ENCODE assay signal across 19 cellular contexts in genomic region chr6:143707702-143708101, GRCh38. TPM values are rescaled to one million over a fixed set of nuclear protein-coding genes. Genes with fewer than 3 reads are reported as not detected.
DNase-seq lines count a peak whose midpoint lies in the region; ATAC-seq, FAIRE-seq and TF ChIP-seq lines count a peak whose summit lies in the region.
"Had no signal": no experiment of that assay in that cellular context is flagged by ENCODE, and none has a peak within 500 bp of the region (broad histone marks: within the 10 kb centered on the region; RNA-seq: fewer than 3 reads in every experiment).

No MANE protein-coding gene starts in this region.

- in situ Hi-C loops in KBM-7 (cut with MboI; ENCODE audit: low pct_unique_long_range_greater_than_20kb, low sequenced_read_pairs): no loop called here
- in situ Hi-C loops in K562 (cut with MboI): no loop called here

- TF ChIP-seq POLR2A in K562 (conservative IDR thresholded peaks at IDR 0.05): no peak

- no peaks in the 10 kb centered on the region for H3K27me3 ChIP-seq in K562 (ENCODE audit: control insufficient read depth in 2 of 2, insufficient read depth in 2 of 2, low read length in 2 of 2)
- no peaks in the 10 kb centered on the region for H3K27me3 ChIP-seq in left lung
- H3K27me3 ChIP-seq: BE2C had no signal

- BruUV-seq in K562 (replicated peaks; lab: Mats Ljungman, UMichigan): no TSS peak

- no peak overlapping the region for H2AFZ ChIP-seq in K562 (ENCODE audit: low read depth, low read length)

- H3K27ac ChIP-seq in K562 (ENCODE audit: extremely low read depth, low read depth, low read length): no peak overlapping the region
- H3K27ac ChIP-seq in left lung: peak overlapping the region in 1 of 2 donors; percentile 47
- H3K27ac ChIP-seq: SK-N-MC had no signal

- H3K4me3 ChIP-seq in K562 (no peak overlapping the region), left lung (no peak overlapping the region)
- H3K4me3 ChIP-seq: SK-N-MC had no signal

- no peak overlapping the region for H3K4me2 ChIP-seq in K562 (ENCODE audit: insufficient read depth, low read length)

- ATAC-seq in K562: no peak
- ATAC-seq in left lung: peak; percentile 34
- no peak for ATAC-seq in GM18870 (IDR thresholded peaks at IDR 0.05; ENCODE audit: unreplicated experiment)

- no peaks in the 10 kb centered on the region for H3K4me1 ChIP-seq in K562 (replicated peaks in 1 of 2; ENCODE audit: control insufficient read depth in 2 of 2, insufficient read depth in 2 of 2, low read length in 2 of 2)
- H3K4me1 ChIP-seq in left lung: peaks cover 0 to 30% of the 10 kb centered on the region in 2 donors
- H3K4me1 ChIP-seq: BE2C had no signal

- no peak for TF ChIP-seq EP300 in K562 (IDR thresholded peaks at IDR 0.05; ENCODE audit: low read length)

- CTCF ChIA-PET in K562 (lab: Yijun Ruan, JAX; ENCODE audit: low intra/inter-chr PET ratio): no interaction called here

- H3K79me2 ChIP-seq in K562 (ENCODE audit: control insufficient read depth, insufficient read depth, low read length): no peaks in the 10 kb centered on the region

- H3K9ac ChIP-seq in K562 (ENCODE audit: insufficient read depth in 1 of 2, low read depth in 2 of 2, low read length in 2 of 2): no peak overlapping the region

- no peak for TF ChIP-seq RAD21 in K562 (CRISPR knock-in tag; conservative IDR thresholded peaks at IDR 0.05 in 1 of 2, IDR thresholded peaks at IDR 0.05 in 1 of 2)

- intact Hi-C loops in K562 (cut with micrococcal nuclease) (no loop called here), left lung (cut with DNase I) (no loop called here)

- H3K36me3 ChIP-seq in K562 (ENCODE audit: control insufficient read depth, insufficient read depth, low read length) (0 out of 3 replicates have a peak, but pooled peaks cover under 1% of the 10 kb centered on the region), left lung (no peaks in the 10 kb centered on the region)
- H3K36me3 ChIP-seq: BE2C had no signal

- WGBS in K562 (ENCODE audit: insufficient coverage, low coverage, missing lambda C conversion rate): 62% methylated on average over 3 of the region's 3 CpGs

- DNase-seq in CD1c-positive myeloid dendritic cell (ENCODE audit: extremely low spot score): peak; percentile 60
- peak; percentile 11 for DNase-seq in KBM-7
- no peak for DNase-seq in K562 (ENCODE audit: extremely low read depth in 1 of 4, low spot score in 3 of 4)
- no peak for DNase-seq in left lung
- DNase-seq in NCI-H345 (lab: John Stamatoyannopoulos, UW): no peak
- DNase-seq in stimulated activated CD4-positive, alpha-beta T cell treated with anti-CD3 and anti-CD28 coated beads, Interleukin-4, amount 100 ng/mL, for 1 hour: no peak
- DNase-seq: BE2C; CD4-positive, alpha-beta T cell; COR-L47; DMS79; MM.1S; NCI-H1105; NCI-H2081; NCI-H2171 treated with DMSO at 0.1 percent for 48 hours; NCI-H446; NCI-H526; Right ventricle myocardium superior had no signal

- H3K9me3 ChIP-seq in K562 (replicated peaks; ENCODE audit: control insufficient read depth, insufficient read depth, low read depth, low read length): no peaks in the 10 kb centered on the region
- no peaks in the 10 kb centered on the region for H3K9me3 ChIP-seq in left lung
- H3K9me3 ChIP-seq: BE2C had no signal

- no peak for FAIRE-seq in K562 (lab: Jason Lieb, UNC)

- H4K20me1 ChIP-seq in K562 (replicated peaks; ENCODE audit: control insufficient read depth, insufficient read depth, low read length): no peaks in the 10 kb centered on the region

- POLR2A ChIA-PET in K562 (lab: Yijun Ruan, JAX): no interaction called here

- no peak for TF ChIP-seq CTCF in K562 (IDR thresholded peaks at IDR 0.05 in 2 of 3, conservative IDR thresholded peaks at IDR 0.05 in 1 of 3; ENCODE audit: insufficient read depth in 2 of 3, low read depth in 1 of 3, low read length in 3 of 3)
- no peak for TF ChIP-seq CTCF in left lung (IDR thresholded peaks at IDR 0.05)

- no peaks in the 10 kb centered on the region for H3K9me1 ChIP-seq in K562 (ENCODE audit: control insufficient read depth, insufficient read depth, low read length)

TF ChIP-seq in K562, 482 proteins besides CTCF, POLR2A, EP300 and RAD21:
- TF ChIP-seq ZFP30 (CRISPR knock-in tag; IDR thresholded peaks at IDR 0.05; ENCODE audit: borderline replicate concordance) (no peak), ZBTB12 (CRISPR knock-in tag; IDR thresholded peaks at IDR 0.05) (no peak), ZNF384 (IDR thresholded peaks at IDR 0.05; ENCODE audit: low read depth, low read length) (no peak), ZNF280B (CRISPR knock-in tag; IDR thresholded peaks at IDR 0.05) (no peak), MLX (CRISPR knock-in tag; conservative IDR thresholded peaks at IDR 0.05) (no peak), JUND (IDR thresholded peaks at IDR 0.05; ENCODE audit: borderline replicate concordance, low read depth, low read length) (no peak), JUND (tag; IDR thresholded peaks at IDR 0.05; ENCODE audit: borderline replicate concordance, low read depth, low read length) (no peak), BHLHE40 (IDR thresholded peaks at IDR 0.05; ENCODE audit: low read length) (0 out of 2 replicates have a peak, but pooled peaks have one; percentile 18), PHB (CRISPR knock-in tag; IDR thresholded peaks at IDR 0.05) (no peak), ZNF766 (CRISPR knock-in tag; conservative IDR thresholded peaks at IDR 0.05) (0 out of 2 replicates have a peak, but pooled peaks have one; percentile 49)

RNA-seq across cellular contexts. Expression of gene PHACTR2, which starts 29.9 kb away (rescaled TPM):
- 15.0 and 25.0 TPM in 2 replicates for total RNA-seq in K562 (2011; cell fraction: chromatin; rRNA removed; ENCODE audit: low replicate concordance)
- 4.7 and 5.4 TPM in 2 replicates for total RNA-seq in K562 (2011; cell fraction: nucleolus; rRNA removed)
- total RNA-seq in K562 (2011; cell fraction: nucleoplasm; rRNA removed): 9.0 and 17.7 TPM in 2 replicates
- total RNA-seq in K562 (2014; rRNA removed): 29.4 and 38.1 TPM in 2 replicates
- total RNA-seq in K562 (2014; rRNA removed; fragmentation: Illumina TruSeq; extraction: Trizol): 46.5 and 55.7 TPM in 2 replicates
- 45.7 and 52.5 TPM in 2 replicates for total RNA-seq in K562 (2015; rRNA removed; fragmentation: Illumina TruSeq; extraction: Trizol)
- 36.2 and 44.2 TPM in 2 replicates for total RNA-seq in K562 (2021)
- polyA plus RNA-seq in K562 (2011; rRNA removed): 13.0 and 16.1 TPM in 2 replicates
- 5.8 and 7.4 TPM in 2 replicates for polyA plus RNA-seq in K562 (2011; cell fraction: cytosol; rRNA removed)
- polyA plus RNA-seq in K562 (2011; cell fraction: nucleus; rRNA removed): 6.8 and 8.9 TPM in 2 replicates
- 9.5 and 14.3 TPM in 2 replicates for polyA plus RNA-seq in K562 (2012)
- 19.5 and 22.9 TPM in 2 replicates for polyA plus RNA-seq in K562 (2014; fragmentation: Illumina TruSeq; extraction: Trizol)
- 10 to 100 TPM in 1 of 2 experiments, 1 to 10 TPM in 1; 5.3 to 13.9 TPM for polyA plus RNA-seq in K562 (2014; fragmentation: Nextera tagmentation; extraction: Ambion mirVana)
- polyA plus RNA-seq in K562 (2014; rRNA removed): 13.2 and 15.1 TPM in 2 replicates
- polyA minus RNA-seq in K562 (2011; rRNA and poly(A)+ RNA removed): 36.8 and 42.7 TPM in 2 replicates
- polyA minus RNA-seq in K562 (2011; cell fraction: cytosol; rRNA and poly(A)+ RNA removed): 18.4 and 22.6 TPM in 2 replicates
- polyA minus RNA-seq in K562 (2011; cell fraction: nucleus; rRNA and poly(A)+ RNA removed): 12.5 and 31.9 TPM in 2 replicates
- 10 to 100 TPM; 67.0 to 71.1 TPM for total RNA-seq in left lung

Comparison
In these comparisons a context has a peak if more than half of its experiments do, and no peak if none do; other contexts are left out.
1. DNase-seq: peak in CD1c-positive myeloid dendritic cell (single experiment) and KBM-7 (single experiment); none in K562 (0 of 4), left lung (0 of 2), NCI-H345 (single experiment) and stimulated activated CD4-positive, alpha-beta T cell treated with anti-CD3 and anti-CD28 coated beads, Interleukin-4, amount 100 ng/mL, for 1 hour (single experiment).